ENCODE assay signal across 24 cellular contexts in the genomic region with DNA sequence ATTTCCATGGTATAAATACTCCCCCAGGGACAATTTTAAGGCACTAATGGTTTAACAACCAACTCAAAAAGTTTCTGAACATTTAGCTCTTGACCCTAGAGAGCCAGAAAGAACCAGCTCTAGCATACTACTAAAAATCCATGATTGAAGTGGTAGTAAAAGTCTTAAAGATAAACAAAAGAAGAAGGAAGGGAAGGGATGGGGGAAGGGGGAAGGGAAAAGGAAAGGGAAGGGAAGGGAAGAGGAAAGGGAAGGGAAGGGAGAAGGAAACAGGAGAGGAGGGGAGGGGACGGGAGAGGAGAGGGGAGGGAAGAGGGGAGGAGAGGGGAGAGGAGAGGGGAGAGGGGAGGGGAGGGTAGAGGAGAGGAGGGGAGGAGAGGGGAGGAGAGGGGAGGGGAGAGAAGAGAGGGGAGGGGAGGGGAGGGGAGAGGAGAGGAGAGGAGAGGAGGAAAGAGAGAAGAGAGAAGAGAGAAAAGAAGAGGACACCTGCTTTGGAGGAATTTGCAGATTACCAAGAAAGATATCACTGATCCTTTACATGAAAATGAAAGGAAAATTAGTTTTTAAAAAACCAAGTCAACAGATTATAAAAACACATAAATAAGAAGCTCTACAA. TPM values are rescaled to one million over a fixed set of nuclear protein-coding genes. Genes with fewer than 3 reads are reported as not detected.
DNase-seq lines count a peak whose midpoint lies in the region; ATAC-seq and TF ChIP-seq lines count a peak whose summit lies in the region.
"Had no signal": no experiment of that assay in that cellular context is flagged by ENCODE, and none has a peak within 500 bp of the region (broad histone marks: within the 10 kb centered on the region; RNA-seq: fewer than 3 reads in every experiment).

No MANE protein-coding gene starts in this region.

- H3K9ac ChIP-seq in KMS-11 = no peak overlapping the region
- H3K9ac ChIP-seq: BLaER1 treated with 17β-estradiol and CSF1 and Interleukin-3, amounts not matched to agents 10 nM and 100 nM had no signal

- no peak for ATAC-seq in activated CD8-positive, alpha-beta T cell treated with anti-CD3 and anti-CD28 coated beads, Interleukin-2, amount 10 ng/mL, durations not matched to agents 7 days and 5 days
- no peak for ATAC-seq in effector memory CD8-positive, alpha-beta T cell (replicated peaks)
- ATAC-seq in HG03159 (IDR thresholded peaks at IDR 0.05; ENCODE audit: unreplicated experiment) (no peak), upper lobe of right lung (no peak)
- ATAC-seq: body of pancreas, left lung, psoas muscle, Right ventricle myocardium inferior had no signal

- H3K27me3 ChIP-seq in KMS-11 (ENCODE audit: insufficient read depth, low read depth) = no peaks in the 10 kb centered on the region
- no peaks in the 10 kb centered on the region for H3K27me3 ChIP-seq in upper lobe of right lung
- H3K27me3 ChIP-seq: adrenal gland; BLaER1 treated with 17β-estradiol and CSF1 and Interleukin-3, amounts not matched to agents 10 nM and 100 nM; body of pancreas; left lung; testis; uterus had no signal

- intact Hi-C loops in upper lobe of right lung (cut with DNase I) = no loop called here

- peaks cover 2% of the 10 kb centered on the region for H3K27me3 Mint-ChIP-seq in activated naive CD4-positive, alpha-beta T cell treated with anti-CD3 and anti-CD28 coated beads, Interleukin-2, amount 10 ng/mL, durations not matched to agents 7 days and 5 days
- H3K27me3 Mint-ChIP-seq in activated CD8-positive, alpha-beta T cell treated with anti-CD3 and anti-CD28 coated beads, Interleukin-2, amount 10 ng/mL, durations not matched to agents 7 days and 5 days (ENCODE audit: low read depth) = no peaks in the 10 kb centered on the region
- H3K27me3 Mint-ChIP-seq in effector memory CD8-positive, alpha-beta T cell = peaks cover 0 to 10% of the 10 kb centered on the region in 2 donors

- H3K79me2 ChIP-seq in KMS-11 (ENCODE audit: insufficient read depth, low read depth) = no peaks in the 10 kb centered on the region

- no peak for DNase-seq in activated naive CD4-positive, alpha-beta T cell treated with anti-CD3 and anti-CD28 coated beads, Interleukin-2, amount 10 ng/mL, durations not matched to agents 7 days and 5 days
- no peak for DNase-seq in activated naive CD4-positive, alpha-beta T cell treated with Interleukin-2 at 50 U/mL for 16 hours
- no peak for DNase-seq in activated CD8-positive, alpha-beta T cell treated with anti-CD3 and anti-CD28 coated beads, Interleukin-2, amount 10 ng/mL, durations not matched to agents 7 days and 5 days
- no peak for DNase-seq in effector memory CD8-positive, alpha-beta T cell
- DNase-seq in H4 (ENCODE audit: low spot score) (no peak), upper lobe of right lung (no peak)
- DNase-seq: activated CD4-positive, alpha-beta T cell treated with anti-CD3 and anti-CD28 coated beads, Interleukin-2, amount 50 U/mL, for 4 hours; adrenal gland; body of pancreas; DMS79; dorsolateral prefrontal cortex; Karpas-422; left lung; NCI-H1436 treated with DMSO at 0.1 percent for 48 hours; PC-9; psoas muscle; stimulated activated CD4-positive, alpha-beta T cell treated with anti-CD3 and anti-CD28 coated beads, Interleukin-4, amount 100 ng/mL, for 4 hours; stimulated activated naive B cell treated with anti-CD40 and anti-IgM and Interleukin-4, amounts not matched to agents 10 μg/mL and 1 μg/mL and 100 μg/mL, for 72 hours; testis; uterus had no signal

- TF ChIP-seq CTCF in KMS-11 (conservative IDR thresholded peaks at IDR 0.05; ENCODE audit: low read depth, low read length) (no peak), upper lobe of right lung (IDR thresholded peaks at IDR 0.05) (no peak)

- no peaks in the 10 kb centered on the region for H3K9me3 ChIP-seq in upper lobe of right lung
- H3K9me3 ChIP-seq: adrenal gland, body of pancreas, left lung, psoas muscle, testis, uterus had no signal

- H3K4me3 ChIP-seq in KMS-11 (IDR thresholded peaks at IDR 0.05; ENCODE audit: insufficient read depth, low read depth, low read length) = no peak overlapping the region
- H3K4me3 ChIP-seq in upper lobe of right lung = no peak overlapping the region
- H3K4me3 ChIP-seq: adrenal gland; BLaER1 treated with 17β-estradiol and CSF1 and Interleukin-3, amounts not matched to agents 10 nM and 100 nM; body of pancreas; dorsolateral prefrontal cortex; left lung; PC-9; psoas muscle; testis; uterus had no signal

- H3K36me3 ChIP-seq in KMS-11 (ENCODE audit: insufficient read depth) (no peaks in the 10 kb centered on the region), upper lobe of right lung (no peaks in the 10 kb centered on the region)
- H3K36me3 ChIP-seq: adrenal gland; BLaER1 treated with 17β-estradiol and CSF1 and Interleukin-3, amounts not matched to agents 10 nM and 100 nM; left lung; uterus had no signal

- H3K4me1 Mint-ChIP-seq in activated naive CD4-positive, alpha-beta T cell treated with anti-CD3 and anti-CD28 coated beads, Interleukin-2, amount 10 ng/mL, durations not matched to agents 7 days and 5 days = peaks cover 24% of the 10 kb centered on the region
- peaks cover 17% of the 10 kb centered on the region for H3K4me1 Mint-ChIP-seq in activated CD8-positive, alpha-beta T cell treated with anti-CD3 and anti-CD28 coated beads, Interleukin-2, amount 10 ng/mL, durations not matched to agents 7 days and 5 days (ENCODE audit: low read depth)
- peaks cover 0 to 7% of the 10 kb centered on the region in 2 donors for H3K4me1 Mint-ChIP-seq in effector memory CD8-positive, alpha-beta T cell (ENCODE audit: low read depth in 2 of 2)

- peaks cover 8% of the 10 kb centered on the region for H3K9me3 Mint-ChIP-seq in activated naive CD4-positive, alpha-beta T cell treated with anti-CD3 and anti-CD28 coated beads, Interleukin-2, amount 10 ng/mL, durations not matched to agents 7 days and 5 days
- H3K9me3 Mint-ChIP-seq in activated CD8-positive, alpha-beta T cell treated with anti-CD3 and anti-CD28 coated beads, Interleukin-2, amount 10 ng/mL, durations not matched to agents 7 days and 5 days (ENCODE audit: insufficient read depth) = no peaks in the 10 kb centered on the region
- peaks cover 0 to 2% of the 10 kb centered on the region in 2 donors for H3K9me3 Mint-ChIP-seq in effector memory CD8-positive, alpha-beta T cell

- H3K4me2 ChIP-seq in KMS-11 = peak overlapping the region; percentile 51; the same call in 1 of the 2 replicates
- H3K4me2 ChIP-seq: PC-9 had no signal

- H3K4me3 Mint-ChIP-seq in activated naive CD4-positive, alpha-beta T cell treated with anti-CD3 and anti-CD28 coated beads, Interleukin-2, amount 10 ng/mL, durations not matched to agents 7 days and 5 days = no peak overlapping the region
- H3K4me3 Mint-ChIP-seq in activated CD8-positive, alpha-beta T cell treated with anti-CD3 and anti-CD28 coated beads, Interleukin-2, amount 10 ng/mL, durations not matched to agents 7 days and 5 days = peak overlapping the region; percentile 34
- no peak overlapping the region for H3K4me3 Mint-ChIP-seq in effector memory CD8-positive, alpha-beta T cell
- H3K4me3 Mint-ChIP-seq: stimulated activated naive B cell treated with anti-CD40 and anti-IgM and Interleukin-4, amounts not matched to agents 10 μg/mL and 1 μg/mL and 100 μg/mL, for 72 hours had no signal

- peaks cover 12% of the 10 kb centered on the region for H3K4me1 ChIP-seq in KMS-11 (ENCODE audit: low read depth, poor library complexity, severe bottlenecking)
- no peaks in the 10 kb centered on the region for H3K4me1 ChIP-seq in upper lobe of right lung
- H3K4me1 ChIP-seq: adrenal gland, left lung, psoas muscle, testis, uterus had no signal

- CTCF ChIA-PET in activated naive CD4-positive, alpha-beta T cell treated with anti-CD3 and anti-CD28 coated beads, Interleukin-2, amount 10 ng/mL, durations not matched to agents 7 days and 5 days (lab: Charles Lee) = interaction anchor here (0.6 to 1.6 kb wide), 8 partner anchors 10 to 1741 kb away, joined by 3 to 4 read pairs (median 3); no protein-coding TSS in a partner anchor
- CTCF ChIA-PET in activated CD8-positive, alpha-beta T cell treated with anti-CD3 and anti-CD28 coated beads, Interleukin-2, amount 10 ng/mL, durations not matched to agents 7 days and 5 days (lab: Charles Lee) = interaction anchor here (0.9 to 1.4 kb wide), 5 partner anchors 9 to 27 kb away, joined by 3 to 4 read pairs (median 3); a partner anchor contains a TSS

- H3K27ac ChIP-seq in KMS-11 (no peak overlapping the region), upper lobe of right lung (no peak overlapping the region)
- H3K27ac ChIP-seq: adrenal gland; BLaER1 treated with 17β-estradiol and CSF1 and Interleukin-3, amounts not matched to agents 10 nM and 100 nM; body of pancreas; dorsolateral prefrontal cortex; left lung; PC-9; psoas muscle; testis; uterus had no signal

- no peaks in the 10 kb centered on the region for H4K20me1 ChIP-seq in KMS-11 (ENCODE audit: insufficient read depth)
- H4K20me1 ChIP-seq: BLaER1 treated with 17β-estradiol and CSF1 and Interleukin-3, amounts not matched to agents 10 nM and 100 nM had no signal

- H3K36me3 Mint-ChIP-seq in activated naive CD4-positive, alpha-beta T cell treated with anti-CD3 and anti-CD28 coated beads, Interleukin-2, amount 10 ng/mL, durations not matched to agents 7 days and 5 days = peaks cover 7% of the 10 kb centered on the region
- H3K36me3 Mint-ChIP-seq in activated CD8-positive, alpha-beta T cell treated with anti-CD3 and anti-CD28 coated beads, Interleukin-2, amount 10 ng/mL, durations not matched to agents 7 days and 5 days (ENCODE audit: low read depth) = peaks cover 8% of the 10 kb centered on the region
- H3K36me3 Mint-ChIP-seq in effector memory CD8-positive, alpha-beta T cell (ENCODE audit: insufficient read depth) = no peaks in the 10 kb centered on the region

- no peak overlapping the region for H2AFZ ChIP-seq in KMS-11 (ENCODE audit: low read depth)
- H2AFZ ChIP-seq: PC-9 had no signal

- H3K27ac Mint-ChIP-seq in activated naive CD4-positive, alpha-beta T cell treated with anti-CD3 and anti-CD28 coated beads, Interleukin-2, amount 10 ng/mL, durations not matched to agents 7 days and 5 days = peak overlapping the region; percentile 90
- peak overlapping the region; percentile 23 for H3K27ac Mint-ChIP-seq in activated CD8-positive, alpha-beta T cell treated with anti-CD3 and anti-CD28 coated beads, Interleukin-2, amount 10 ng/mL, durations not matched to agents 7 days and 5 days
- peak overlapping the region; percentile 17 to 65 for H3K27ac Mint-ChIP-seq in effector memory CD8-positive, alpha-beta T cell

- POLR2A ChIA-PET in activated CD8-positive, alpha-beta T cell treated with anti-CD3 and anti-CD28 coated beads, Interleukin-2, amount 10 ng/mL, durations not matched to agents 7 days and 5 days (lab: Charles Lee) = interaction anchor here (0.7 to 1.6 kb wide), 3 partner anchors 20 to 168 kb away, joined by 3 read pairs; no protein-coding TSS in a partner anchor

RNA-seq across cellular contexts. Expression of a gene that starts 26.4 kb away (rescaled TPM):
- 1 to 10 TPM; 1.2 to 1.3 TPM for total RNA-seq in activated CD8-positive, alpha-beta T cell treated with anti-CD3 and anti-CD28 coated beads, Interleukin-2, amount 10 ng/mL, durations not matched to agents 7 days and 5 days
- total RNA-seq in H4 (2014; rRNA removed; shearing (Covaris generic)) = 2.3 and 2.6 TPM in 2 replicates
- 6.3 TPM for total RNA-seq in upper lobe of right lung

Comparison
In these comparisons a context has a peak if more than half of its experiments do, and no peak if none do; other contexts are left out.
1. H3K27ac Mint-ChIP-seq: peak in every context shown above with its lines; median percentile 90 in activated naive CD4-positive, alpha-beta T cell treated with anti-CD3 and anti-CD28 coated beads, Interleukin-2, amount 10 ng/mL, durations not matched to agents 7 days and 5 days; 41 in effector memory CD8-positive, alpha-beta T cell; 23 in activated CD8-positive, alpha-beta T cell treated with anti-CD3 and anti-CD28 coated beads, Interleukin-2, amount 10 ng/mL, durations not matched to agents 7 days and 5 days.